ENCODE assay signal across 11 cellular contexts in the genomic region with DNA sequence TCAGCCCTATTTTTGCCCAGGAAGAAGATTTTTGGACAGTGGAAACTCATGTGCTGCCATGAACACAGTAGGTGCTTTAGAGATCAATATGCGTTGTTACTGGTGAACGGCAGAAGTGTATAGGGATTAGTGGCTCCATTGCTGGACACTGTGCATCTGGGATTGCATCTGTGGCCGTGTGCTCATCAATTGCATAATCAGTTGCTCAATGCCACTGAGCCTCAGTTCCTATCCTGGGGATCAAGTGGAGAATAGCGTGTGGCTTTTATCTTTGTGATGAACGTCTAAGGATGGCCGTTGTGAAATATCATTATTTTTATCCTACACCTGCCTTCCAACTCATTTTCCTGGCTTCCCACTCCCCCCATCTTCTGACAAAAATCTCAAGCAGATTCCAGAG. TPM values are rescaled to one million over a fixed set of nuclear protein-coding genes. Genes with fewer than 3 reads are reported as not detected.
DNase-seq lines count a peak whose midpoint lies in the region; ATAC-seq and TF ChIP-seq lines count a peak whose summit lies in the region.
"Had no signal": no experiment of that assay in that cellular context is flagged by ENCODE, and none has a peak within 500 bp of the region (broad histone marks: within the 10 kb centered on the region; RNA-seq: fewer than 3 reads in every experiment).

No MANE protein-coding gene starts in this region.

- H3K4me3 ChIP-seq in HUES48 (ENCODE audit: low read depth, low read length) (no peak overlapping the region), adipocyte (ENCODE audit: low read length) (no peak overlapping the region), hepatocyte (no peak overlapping the region), upper lobe of right lung (no peak overlapping the region)
- H3K4me3 ChIP-seq: pancreas had no signal

- WGBS in hepatocyte (ENCODE audit: low lambda C conversion rate, missing lambda C conversion rate): 72% methylated on average over 6 of the region's 6 CpGs

- H3K4me1 ChIP-seq in HUES48 (ENCODE audit: control insufficient read depth, insufficient read depth, low read length) (peaks cover 26% of the 10 kb centered on the region), adipocyte (ENCODE audit: control insufficient read depth, insufficient read depth, low read length) (peaks cover 12% of the 10 kb centered on the region), hepatocyte (ENCODE audit: insufficient read depth) (peaks cover 14% of the 10 kb centered on the region), upper lobe of right lung (peaks cover 6% of the 10 kb centered on the region)
- H3K4me1 ChIP-seq: pancreas had no signal

- TF ChIP-seq CTCF in hepatocyte (IDR thresholded peaks at IDR 0.05; ENCODE audit: poor library complexity) (no peak), upper lobe of right lung (IDR thresholded peaks at IDR 0.05) (no peak)

- H3K27me3 ChIP-seq in HUES48 (ENCODE audit: control insufficient read depth, insufficient read depth, low read length) (no peaks in the 10 kb centered on the region), adipocyte (replicated peaks; ENCODE audit: control insufficient read depth, insufficient read depth, low read length) (peaks cover 43% of the 10 kb centered on the region), hepatocyte (no peaks in the 10 kb centered on the region), upper lobe of right lung (no peaks in the 10 kb centered on the region)

- H4K20me1 ChIP-seq in hepatocyte (ENCODE audit: insufficient read depth, poor library complexity, severe bottlenecking): no peaks in the 10 kb centered on the region

- H3K27ac ChIP-seq in HUES48 (ENCODE audit: low read depth, low read length) (peak overlapping the region; percentile 65), hepatocyte (no peak overlapping the region), upper lobe of right lung (no peak overlapping the region)
- H3K27ac ChIP-seq: pancreas had no signal

- DNase-seq in adipocyte (ENCODE audit: low read depth) (peak; percentile 83), hepatocyte (ENCODE audit: low spot score) (no peak), upper lobe of right lung (no peak), NCI-H2227 treated with DMSO at 0.1 percent for 48 hours (lab: John Stamatoyannopoulos, UW) (no peak), NCI-H1930 (lab: John Stamatoyannopoulos, UW) (no peak), SHP77 (lab: John Stamatoyannopoulos, UW) (no peak)
- DNase-seq: activated CD4-positive, alpha-beta T cell treated with anti-CD3 and anti-CD28 coated beads for 1 hour; DMS79; NCI-H524 treated with DMSO at 0.1 percent for 48 hours had no signal

- no peaks in the 10 kb centered on the region for H3K9me2 ChIP-seq in hepatocyte (replicated peaks; ENCODE audit: insufficient read depth)

- intact Hi-C loops in upper lobe of right lung (cut with DNase I): no loop called here

- ATAC-seq in upper lobe of right lung: peak; percentile 55

- no peak overlapping the region for H2AFZ ChIP-seq in hepatocyte

- no peaks in the 10 kb centered on the region for H3K79me2 ChIP-seq in hepatocyte

- H3K36me3 ChIP-seq in HUES48 (ENCODE audit: control insufficient read depth, insufficient read depth, low read length) (no peaks in the 10 kb centered on the region), adipocyte (ENCODE audit: control insufficient read depth, insufficient read depth, low read length, severe bottlenecking) (no peaks in the 10 kb centered on the region), hepatocyte (replicated peaks; ENCODE audit: insufficient read depth, low read depth) (no peaks in the 10 kb centered on the region), upper lobe of right lung (no peaks in the 10 kb centered on the region)
- H3K36me3 ChIP-seq: pancreas had no signal

- H3K9ac ChIP-seq in HUES48 (ENCODE audit: low read depth, low read length): no peak overlapping the region
- no peak overlapping the region for H3K9ac ChIP-seq in adipocyte (ENCODE audit: low read length)

- no peaks in the 10 kb centered on the region for H3K9me3 ChIP-seq in HUES48 (ENCODE audit: control insufficient read depth, insufficient read depth, low read length)
- no peaks in the 10 kb centered on the region for H3K9me3 ChIP-seq in adipocyte (ENCODE audit: control insufficient read depth, low read length)
- no peaks in the 10 kb centered on the region for H3K9me3 ChIP-seq in hepatocyte (ENCODE audit: low read depth)
- no peaks in the 10 kb centered on the region for H3K9me3 ChIP-seq in upper lobe of right lung
- H3K9me3 ChIP-seq: pancreas had no signal

- peak overlapping the region; percentile 64 for H3K4me2 ChIP-seq in hepatocyte

RNA-seq across cellular contexts. Expression of gene TNN, which starts 5.4 kb away (rescaled TPM):
- total RNA-seq in hepatocyte: 0.28 and 0.33 TPM in 2 replicates
- 0.51 and 0.58 TPM in 2 replicates for polyA plus RNA-seq in hepatocyte
- total RNA-seq in upper lobe of right lung: not detected

RNA-seq across cellular contexts. Expression of gene MRPS14, which starts 49.8 kb away (rescaled TPM):
- total RNA-seq in hepatocyte (26.5 and 31.6 TPM in 2 replicates), upper lobe of right lung (28.1 TPM)
- polyA plus RNA-seq in hepatocyte: 60.1 and 65.8 TPM in 2 replicates
